Comparison of ENCODE assay signal across 18 cellular contexts in the genomic region with DNA sequence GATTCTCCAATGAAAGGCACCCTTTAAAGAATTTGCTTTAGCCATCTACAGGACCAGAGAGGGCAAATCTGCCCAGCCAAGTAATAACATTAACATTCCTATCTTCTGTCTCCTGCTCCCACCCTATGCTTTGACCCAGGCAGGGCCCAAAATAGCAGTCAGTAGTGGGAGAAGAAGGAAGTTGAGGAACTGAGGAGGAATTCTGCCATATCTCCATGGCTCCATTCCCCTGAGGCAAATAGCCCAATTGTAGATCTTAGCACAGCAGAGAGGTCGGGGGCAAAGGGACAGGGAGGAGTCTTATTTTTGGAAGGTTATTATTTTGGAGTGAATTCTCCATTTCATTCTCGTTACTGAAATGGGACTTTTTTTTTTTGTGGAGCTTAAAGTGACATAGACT.
DNase-seq lines count a peak whose midpoint lies in the region; ATAC-seq and TF ChIP-seq lines count a peak whose summit lies in the region.
"Had no signal": no experiment of that assay in that cellular context is flagged by ENCODE, and none has a peak within 500 bp of the region (broad histone marks: within the 10 kb centered on the region; RNA-seq: fewer than 3 reads in every experiment).

No MANE protein-coding gene starts in this region.

- H3K9ac ChIP-seq in adipocyte (ENCODE audit: low read length): peak overlapping the region; percentile 83

- H3K27me3 ChIP-seq in adipocyte (replicated peaks; ENCODE audit: control insufficient read depth, insufficient read depth, low read length) (no peaks in the 10 kb centered on the region), esophagus squamous epithelium (no peaks in the 10 kb centered on the region), muscle layer of duodenum (ENCODE audit: low read depth, low read length) (no peaks in the 10 kb centered on the region), transverse colon (no peaks in the 10 kb centered on the region)
- H3K27me3 ChIP-seq: SJSA1 had no signal

- H3K4me3 ChIP-seq in adipocyte (ENCODE audit: low read length): peak overlapping the region; percentile 85
- H3K4me3 ChIP-seq in esophagus squamous epithelium: peak overlapping the region in 3 of 4 donors; percentile 27 to 53 (median 28)
- peak overlapping the region; percentile 43 for H3K4me3 ChIP-seq in muscle layer of duodenum (ENCODE audit: low read depth in 1 of 2, low read length in 2 of 2)
- peak overlapping the region in 1 of 4 donors; percentile 16 for H3K4me3 ChIP-seq in transverse colon
- H3K4me3 ChIP-seq: SJSA1 had no signal

- H3K27ac ChIP-seq in esophagus squamous epithelium: peak overlapping the region; percentile 57 to 86 (median 76)
- H3K27ac ChIP-seq in muscle layer of duodenum (ENCODE audit: low read length): no peak overlapping the region
- peak overlapping the region; percentile 65 to 75 (median 70) for H3K27ac ChIP-seq in transverse colon
- H3K27ac ChIP-seq: SJSA1 had no signal

- H3K9me3 ChIP-seq in adipocyte (ENCODE audit: control insufficient read depth, low read length) (no peaks in the 10 kb centered on the region), esophagus squamous epithelium (no peaks in the 10 kb centered on the region), muscle layer of duodenum (ENCODE audit: control insufficient read depth in 1 of 2, low read length in 2 of 2) (no peaks in the 10 kb centered on the region), transverse colon (no peaks in the 10 kb centered on the region)
- H3K9me3 ChIP-seq: SJSA1 had no signal

- ATAC-seq in activated CD4-positive, CD25-positive, alpha-beta regulatory T cell treated with anti-CD3 and anti-CD28 coated beads, Interleukin-2, amount 50 U/mL, for 24 hours: no peak
- no peak for ATAC-seq in stimulated activated naive CD8-positive, alpha-beta T cell treated with anti-CD3 and anti-CD28 coated beads, Interleukin-15, amount 100 ng/mL, for 72 hours

- TF ChIP-seq POLR2A in esophagus squamous epithelium (IDR thresholded peaks at IDR 0.05) (no peak), transverse colon (IDR thresholded peaks at IDR 0.05) (no peak)

- H3K36me3 ChIP-seq in adipocyte (ENCODE audit: control insufficient read depth, insufficient read depth, low read length, severe bottlenecking): no peaks in the 10 kb centered on the region
- H3K36me3 ChIP-seq in esophagus squamous epithelium: no peaks in the 10 kb centered on the region
- no peaks in the 10 kb centered on the region for H3K36me3 ChIP-seq in muscle layer of duodenum (ENCODE audit: control insufficient read depth in 1 of 2, insufficient read depth in 2 of 2, low read length in 2 of 2)
- H3K36me3 ChIP-seq in transverse colon: no peaks in the 10 kb centered on the region
- H3K36me3 ChIP-seq: SJSA1 had no signal

- no peak overlapping the region for H3K4me3 Mint-ChIP-seq in stimulated activated naive CD8-positive, alpha-beta T cell treated with anti-CD3 and anti-CD28 coated beads, Interleukin-15, amount 100 ng/mL, for 72 hours
- H3K4me3 Mint-ChIP-seq: activated CD4-positive, alpha-beta T cell treated with anti-CD3 and anti-CD28 coated beads, Interleukin-2, amount 10 ng/mL, durations not matched to agents 24 days and 14 days; activated naive CD8-positive, alpha-beta T cell treated with anti-CD3 and anti-CD28 coated beads for 36 hours; CD4-positive, CD25-positive, alpha-beta regulatory T cell; nephron progenitor cell had no signal

- H3K27ac Mint-ChIP-seq in stimulated activated naive CD8-positive, alpha-beta T cell treated with anti-CD3 and anti-CD28 coated beads, Interleukin-15, amount 100 ng/mL, for 72 hours: no peak overlapping the region
- H3K27ac Mint-ChIP-seq: activated CD4-positive, alpha-beta T cell treated with anti-CD3 and anti-CD28 coated beads, Interleukin-2, amount 10 ng/mL, durations not matched to agents 24 days and 14 days; activated naive CD8-positive, alpha-beta T cell treated with anti-CD3 and anti-CD28 coated beads for 36 hours; CD4-positive, CD25-positive, alpha-beta regulatory T cell; nephron progenitor cell had no signal

- H3K9me3 Mint-ChIP-seq in stimulated activated naive CD8-positive, alpha-beta T cell treated with anti-CD3 and anti-CD28 coated beads, Interleukin-15, amount 100 ng/mL, for 72 hours: no peaks in the 10 kb centered on the region
- H3K9me3 Mint-ChIP-seq: activated CD4-positive, alpha-beta T cell treated with anti-CD3 and anti-CD28 coated beads, Interleukin-2, amount 10 ng/mL, durations not matched to agents 24 days and 14 days; activated naive CD8-positive, alpha-beta T cell treated with anti-CD3 and anti-CD28 coated beads for 36 hours had no signal

- WGBS in esophagus squamous epithelium, 2 donors: 15 to 25% methylated on average over 2 of the region's 2 CpGs
- WGBS in transverse colon (ENCODE audit: low coverage in 1 of 2), 2 donors: 47 to 56% methylated on average over 2 of the region's 2 CpGs

- no peaks in the 10 kb centered on the region for H3K27me3 Mint-ChIP-seq in stimulated activated naive CD8-positive, alpha-beta T cell treated with anti-CD3 and anti-CD28 coated beads, Interleukin-15, amount 100 ng/mL, for 72 hours
- H3K27me3 Mint-ChIP-seq: activated CD4-positive, alpha-beta T cell treated with anti-CD3 and anti-CD28 coated beads, Interleukin-2, amount 10 ng/mL, durations not matched to agents 24 days and 14 days; activated naive CD8-positive, alpha-beta T cell treated with anti-CD3 and anti-CD28 coated beads for 36 hours; CD4-positive, CD25-positive, alpha-beta regulatory T cell had no signal

- H3K4me1 Mint-ChIP-seq in stimulated activated naive CD8-positive, alpha-beta T cell treated with anti-CD3 and anti-CD28 coated beads, Interleukin-15, amount 100 ng/mL, for 72 hours: no peaks in the 10 kb centered on the region
- H3K4me1 Mint-ChIP-seq: activated CD4-positive, alpha-beta T cell treated with anti-CD3 and anti-CD28 coated beads, Interleukin-2, amount 10 ng/mL, durations not matched to agents 24 days and 14 days; activated naive CD8-positive, alpha-beta T cell treated with anti-CD3 and anti-CD28 coated beads for 36 hours; CD4-positive, CD25-positive, alpha-beta regulatory T cell had no signal

- in situ Hi-C loops in transverse colon (cut with MboI; ENCODE audit: low pct_ligation_motif_present in 1 of 4, low pct_unique_long_range_greater_than_20kb in 1 of 4, low sequenced_read_pairs in 3 of 4): no loop called here

- TF ChIP-seq CTCF in esophagus squamous epithelium (IDR thresholded peaks at IDR 0.05) (no peak), transverse colon (IDR thresholded peaks at IDR 0.05) (no peak)

- no peak for TF ChIP-seq EP300 in transverse colon (IDR thresholded peaks at IDR 0.05; ENCODE audit: low read depth)

- intact Hi-C loops in esophagus squamous epithelium (cut with DNase I) (no loop called here), transverse colon (cut with DNase I; ENCODE audit: low total_unique reads) (no loop called here)

- H3K4me1 ChIP-seq in adipocyte (ENCODE audit: control insufficient read depth, insufficient read depth, low read length) (peaks cover 31% of the 10 kb centered on the region), esophagus squamous epithelium (peaks cover 14 to 40% (median 21%) of the 10 kb centered on the region in 3 donors), muscle layer of duodenum (ENCODE audit: control insufficient read depth in 1 of 2, insufficient read depth in 2 of 2, low read length in 2 of 2) (peaks cover 9 to 12% of the 10 kb centered on the region in 2 donors), transverse colon (peaks cover 19 to 47% (median 22%) of the 10 kb centered on the region in 4 donors)
- H3K4me1 ChIP-seq: SJSA1 had no signal

- DNase-seq in adipocyte (ENCODE audit: low read depth) (no peak), esophagus squamous epithelium (lab: John Stamatoyannopoulos, UW) (no peak), transverse colon (no peak), HT-29 (ENCODE audit: low spot score) (no peak)
- DNase-seq in effector CD8-positive, alpha-beta T cell (lab: John Stamatoyannopoulos, UW): no peak
- DNase-seq in stimulated activated naive CD8-positive, alpha-beta T cell treated with anti-CD3 and anti-CD28 coated beads, Interleukin-15, amount 100 ng/mL, for 72 hours: no peak
- DNase-seq: activated CD4-positive, alpha-beta T cell treated with anti-CD3 and anti-CD28 coated beads, Interleukin-2, amount 10 ng/mL, durations not matched to agents 24 days and 14 days; activated naive CD8-positive, alpha-beta T cell treated with anti-CD3 and anti-CD28 coated beads for 36 hours; CD4-positive, CD25-positive, alpha-beta regulatory T cell; cerebellar nuclear complex; hypothalamus; NCI-H1105 treated with DMSO at 0.1 percent for 48 hours; NCI-H345; nephron progenitor cell; retina had no signal
